16 cellular contexts compared by ENCODE assay signal in genomic region chr14:64680675-64681060, GRCh38. TPM values are rescaled to one million over a fixed set of nuclear protein-coding genes. Genes with fewer than 3 reads are reported as not detected.
DNase-seq lines count a peak whose midpoint lies in the region; ATAC-seq and TF ChIP-seq lines count a peak whose summit lies in the region.
"Had no signal": no experiment of that assay in that cellular context is flagged by ENCODE, and none has a peak within 500 bp of the region (broad histone marks: within the 10 kb centered on the region; RNA-seq: fewer than 3 reads in every experiment).

No MANE protein-coding gene starts in this region.

- no peaks in the 10 kb centered on the region for H3K9me3 ChIP-seq in duodenal mucosa (ENCODE audit: control insufficient read depth in 1 of 2, low read length in 2 of 2)
- H3K9me3 ChIP-seq in neuronal stem cell (replicated peaks in 1 of 2; ENCODE audit: control insufficient read depth in 2 of 2, insufficient read depth in 1 of 2, low read depth in 1 of 2, low read length in 2 of 2): no peaks in the 10 kb centered on the region
- H3K9me3 ChIP-seq in thymus (ENCODE audit: control insufficient read depth): no peaks in the 10 kb centered on the region
- H3K9me3 ChIP-seq: BLaER1 had no signal

- no CpG with 5 or more reads among the region's 4 CpGs for WGBS in neuronal stem cell (ENCODE audit: extremely low coverage in 2 of 2, insufficient read length in 2 of 2, insufficient replicate concordance in 1 of 2), 2 donors
- WGBS in thymus: 94% methylated on average over 4 of the region's 4 CpGs

- H3K4me2 ChIP-seq in neuronal stem cell (ENCODE audit: insufficient read depth, low read length, poor library complexity, severe bottlenecking): no peak overlapping the region
- H3K4me2 ChIP-seq: BLaER1 had no signal

- DNase-seq in neuronal stem cell (ENCODE audit: low spot score): no peak
- DNase-seq in activated naive CD8-positive, alpha-beta T cell treated with anti-CD3 and anti-CD28 coated beads, Interleukin-2, amount 50 U/mL, for 24 hours: no peak
- no peak for DNase-seq in OCI-M2 (lab: John Stamatoyannopoulos, UW; ENCODE audit: unreplicated experiment)
- no peak for DNase-seq in endothelial cell (ENCODE audit: low spot score)
- DNase-seq in DMS53 (lab: John Stamatoyannopoulos, UW): no peak
- DNase-seq: activated CD8-positive, alpha-beta T cell treated with anti-CD3 and anti-CD28 coated beads, Interleukin-2, amount 10 ng/mL, durations not matched to agents 7 days and 5 days; activated effector memory CD4-positive, alpha-beta T cell treated with anti-CD3 and anti-CD28 coated beads, Interleukin-2, amount 50 U/mL, for 16 hours; DND-41; NCI-H2029; NCI-H82; SHP77; stimulated activated CD4-positive, alpha-beta T cell treated with anti-CD3 and anti-CD28 coated beads, Interleukin-15, amount 100 ng/mL, for 24 hours had no signal

- H3K79me1 ChIP-seq in neuronal stem cell (ENCODE audit: low read depth, low read length): no peaks in the 10 kb centered on the region

- no peaks in the 10 kb centered on the region for H3K36me3 Mint-ChIP-seq in activated T-helper 17 cell treated with anti-CD3 and anti-CD28 coated beads, Interleukin-2, amount 50 U/mL, for 72 hours (ENCODE audit: low read depth)
- no peaks in the 10 kb centered on the region for H3K36me3 Mint-ChIP-seq in activated naive CD8-positive, alpha-beta T cell treated with anti-CD3 and anti-CD28 coated beads, Interleukin-2, amount 50 U/mL, for 24 hours (ENCODE audit: low read depth)
- no peaks in the 10 kb centered on the region for H3K36me3 Mint-ChIP-seq in endothelial cell (ENCODE audit: low read depth, unreplicated experiment)

- H3K4me1 ChIP-seq in duodenal mucosa (ENCODE audit: control insufficient read depth in 1 of 2, insufficient read depth in 2 of 2, low read length in 2 of 2): peaks cover 4 to 17% of the 10 kb centered on the region in 2 donors
- H3K4me1 ChIP-seq in neuronal stem cell (ENCODE audit: control insufficient read depth in 2 of 2, insufficient read depth in 1 of 2, low read depth in 1 of 2, low read length in 2 of 2): peaks cover 0 to 14% of the 10 kb centered on the region in 2 donors
- H3K4me1 ChIP-seq in thymus (ENCODE audit: control insufficient read depth, insufficient read depth, low read length): no peaks in the 10 kb centered on the region

- no peak overlapping the region for H3K14ac ChIP-seq in neuronal stem cell (ENCODE audit: low read length)

- H3K4me3 Mint-ChIP-seq in activated T-helper 17 cell treated with anti-CD3 and anti-CD28 coated beads, Interleukin-2, amount 50 U/mL, for 72 hours: no peak overlapping the region
- no peak overlapping the region for H3K4me3 Mint-ChIP-seq in activated naive CD8-positive, alpha-beta T cell treated with anti-CD3 and anti-CD28 coated beads, Interleukin-2, amount 50 U/mL, for 24 hours
- no peak overlapping the region for H3K4me3 Mint-ChIP-seq in endothelial cell (ENCODE audit: unreplicated experiment)
- H3K4me3 Mint-ChIP-seq: activated CD8-positive, alpha-beta T cell treated with anti-CD3 and anti-CD28 coated beads, Interleukin-2, amount 10 ng/mL, durations not matched to agents 7 days and 5 days had no signal

- ATAC-seq in activated T-helper 17 cell treated with anti-CD3 and anti-CD28 coated beads, Interleukin-2, amount 50 U/mL, for 72 hours (replicated peaks): no peak
- ATAC-seq in activated naive CD8-positive, alpha-beta T cell treated with anti-CD3 and anti-CD28 coated beads, Interleukin-2, amount 50 U/mL, for 24 hours: no peak
- ATAC-seq: activated CD8-positive, alpha-beta T cell treated with anti-CD3 and anti-CD28 coated beads, Interleukin-2, amount 10 ng/mL, durations not matched to agents 7 days and 5 days had no signal

- H3K36me3 ChIP-seq in duodenal mucosa (ENCODE audit: control insufficient read depth in 1 of 2, insufficient read depth in 2 of 2, low read length in 2 of 2) (no peaks in the 10 kb centered on the region), neuronal stem cell (replicated peaks in 1 of 2; ENCODE audit: control insufficient read depth in 2 of 2, insufficient read depth in 2 of 2, low read length in 2 of 2) (no peaks in the 10 kb centered on the region), thymus (ENCODE audit: control insufficient read depth, insufficient read depth) (no peaks in the 10 kb centered on the region)
- H3K36me3 ChIP-seq: BLaER1 had no signal

- TF ChIP-seq CTCF in endothelial cell (IDR thresholded peaks at IDR 0.05; ENCODE audit: unreplicated experiment): no peak

- no peak overlapping the region for H4K91ac ChIP-seq in neuronal stem cell (ENCODE audit: low read depth, low read length, poor library complexity)

- H3K27ac ChIP-seq in duodenal mucosa (ENCODE audit: low read depth, low read length) (peak overlapping the region; percentile 14), neuronal stem cell (replicated peaks; ENCODE audit: low read length) (no peak overlapping the region), thymus (ENCODE audit: low read depth) (peak overlapping the region; percentile 40)
- H3K27ac ChIP-seq: BLaER1 had no signal

- no peak overlapping the region for H3K23ac ChIP-seq in neuronal stem cell (ENCODE audit: low read depth, low read length, poor library complexity)

- H2AK5ac ChIP-seq in neuronal stem cell (ENCODE audit: low read depth, low read length): no peak overlapping the region

- H3K4ac ChIP-seq in neuronal stem cell (ENCODE audit: low read length): no peak overlapping the region

- H3K27me3 ChIP-seq in duodenal mucosa (ENCODE audit: control insufficient read depth in 1 of 2, insufficient read depth in 2 of 2, low read length in 2 of 2): peaks cover 0 to 3% of the 10 kb centered on the region in 2 donors
- peaks cover 0 to 20% (median 2%) of the 10 kb centered on the region in 3 experiments for H3K27me3 ChIP-seq in neuronal stem cell (ENCODE audit: control insufficient read depth in 3 of 3, insufficient read depth in 3 of 3, low read depth in 1 of 3, low read length in 3 of 3)
- no peaks in the 10 kb centered on the region for H3K27me3 ChIP-seq in thymus (ENCODE audit: control insufficient read depth, insufficient read depth)
- H3K27me3 ChIP-seq: BLaER1 had no signal

- no peak overlapping the region for H2BK5ac ChIP-seq in neuronal stem cell (ENCODE audit: low read length)

- H3K9me3 Mint-ChIP-seq in activated T-helper 17 cell treated with anti-CD3 and anti-CD28 coated beads, Interleukin-2, amount 50 U/mL, for 72 hours: no peaks in the 10 kb centered on the region
- no peaks in the 10 kb centered on the region for H3K9me3 Mint-ChIP-seq in activated naive CD8-positive, alpha-beta T cell treated with anti-CD3 and anti-CD28 coated beads, Interleukin-2, amount 50 U/mL, for 24 hours
- no peaks in the 10 kb centered on the region for H3K9me3 Mint-ChIP-seq in endothelial cell (ENCODE audit: unreplicated experiment)

- H2AFZ ChIP-seq in neuronal stem cell (ENCODE audit: low read length): peak overlapping the region; percentile 49

- peaks cover 11% of the 10 kb centered on the region for H3K4me1 Mint-ChIP-seq in activated T-helper 17 cell treated with anti-CD3 and anti-CD28 coated beads, Interleukin-2, amount 50 U/mL, for 72 hours
- no peaks in the 10 kb centered on the region for H3K4me1 Mint-ChIP-seq in activated naive CD8-positive, alpha-beta T cell treated with anti-CD3 and anti-CD28 coated beads, Interleukin-2, amount 50 U/mL, for 24 hours
- H3K4me1 Mint-ChIP-seq in endothelial cell (ENCODE audit: unreplicated experiment): peaks cover 2% of the 10 kb centered on the region

- no peak overlapping the region for H2BK120ac ChIP-seq in neuronal stem cell (ENCODE audit: low read depth, low read length)

- H2BK12ac ChIP-seq in neuronal stem cell (ENCODE audit: low read length): no peak overlapping the region

- H3K27ac Mint-ChIP-seq in activated T-helper 17 cell treated with anti-CD3 and anti-CD28 coated beads, Interleukin-2, amount 50 U/mL, for 72 hours: peak overlapping the region; percentile 49
- no peak overlapping the region for H3K27ac Mint-ChIP-seq in activated naive CD8-positive, alpha-beta T cell treated with anti-CD3 and anti-CD28 coated beads, Interleukin-2, amount 50 U/mL, for 24 hours
- H3K27ac Mint-ChIP-seq in endothelial cell (ENCODE audit: unreplicated experiment): no peak overlapping the region
- H3K27ac Mint-ChIP-seq: activated CD8-positive, alpha-beta T cell treated with anti-CD3 and anti-CD28 coated beads, Interleukin-2, amount 10 ng/mL, durations not matched to agents 7 days and 5 days had no signal

- H3K18ac ChIP-seq in neuronal stem cell (ENCODE audit: low read length): no peak overlapping the region

- H3K4me3 ChIP-seq in duodenal mucosa (ENCODE audit: low read depth in 1 of 2, low read length in 2 of 2) (no peak overlapping the region), neuronal stem cell (ENCODE audit: low read length in 2 of 2) (no peak overlapping the region), thymus (ENCODE audit: low read length) (no peak overlapping the region)
- H3K4me3 ChIP-seq: BLaER1 had no signal

- no peaks in the 10 kb centered on the region for H3K27me3 Mint-ChIP-seq in activated T-helper 17 cell treated with anti-CD3 and anti-CD28 coated beads, Interleukin-2, amount 50 U/mL, for 72 hours
- peaks cover 2% of the 10 kb centered on the region for H3K27me3 Mint-ChIP-seq in activated naive CD8-positive, alpha-beta T cell treated with anti-CD3 and anti-CD28 coated beads, Interleukin-2, amount 50 U/mL, for 24 hours
- H3K27me3 Mint-ChIP-seq in endothelial cell (ENCODE audit: unreplicated experiment): peaks cover 8% of the 10 kb centered on the region

- H4K8ac ChIP-seq in neuronal stem cell (ENCODE audit: low read depth, low read length): no peak overlapping the region

- no peak overlapping the region for H3K9ac ChIP-seq in duodenal mucosa (ENCODE audit: low read depth in 1 of 2, low read length in 2 of 2)
- no peak overlapping the region for H3K9ac ChIP-seq in neuronal stem cell (ENCODE audit: low read depth, low read length, poor library complexity)
- H3K9ac ChIP-seq: BLaER1 had no signal

- no peak overlapping the region for H2BK15ac ChIP-seq in neuronal stem cell (ENCODE audit: low read length)

RNA-seq across cellular contexts. Expression of gene PLEKHG3, which starts 23.6 kb away (rescaled TPM):
- 10 to 100 TPM; 17.2 to 19.2 TPM for total RNA-seq in activated T-helper 17 cell treated with anti-CD3 and anti-CD28 coated beads, Interleukin-2, amount 50 U/mL, for 72 hours
- 66.9 TPM for polyA plus RNA-seq in neuronal stem cell (2013, experiment 1 of 2)
- 64.7 TPM for polyA plus RNA-seq in neuronal stem cell (2013, experiment 2 of 2)
- 8.5 TPM for polyA plus RNA-seq in thymus
- total RNA-seq in endothelial cell (ENCODE audit: unreplicated experiment): 31.4 TPM
